Comparison of ENCODE assay signal across 13 cellular contexts in genomic region chr5:141957367-141957993, GRCh38. TPM values are rescaled to one million over a fixed set of nuclear protein-coding genes. Genes with fewer than 3 reads are reported as not detected.
DNase-seq lines count a peak whose midpoint lies in the region; ATAC-seq and TF ChIP-seq lines count a peak whose summit lies in the region.
"Had no signal": no experiment of that assay in that cellular context is flagged by ENCODE, and none has a peak within 500 bp of the region (broad histone marks: within the 10 kb centered on the region; RNA-seq: fewer than 3 reads in every experiment).

No MANE protein-coding gene starts in this region.

- no peaks in the 10 kb centered on the region for H3K27me3 ChIP-seq in heart left ventricle
- H3K27me3 ChIP-seq: sigmoid colon had no signal

- TF ChIP-seq CTCF in heart left ventricle (IDR thresholded peaks at IDR 0.05), result no peak
- TF ChIP-seq CTCF in coronary artery (IDR thresholded peaks at IDR 0.05), result no peak

- H3K4me1 Mint-ChIP-seq in stimulated activated naive CD8-positive, alpha-beta T cell treated with anti-CD3 and anti-CD28 coated beads, Interleukin-15, amount 100 ng/mL, for 72 hours, result peaks cover 49% of the 10 kb centered on the region

- H3K27ac Mint-ChIP-seq in stimulated activated naive CD8-positive, alpha-beta T cell treated with anti-CD3 and anti-CD28 coated beads, Interleukin-15, amount 100 ng/mL, for 72 hours, result peak overlapping the region; percentile 2 to 97
- H3K27ac Mint-ChIP-seq: CD8-positive, alpha-beta T cell; IgD-negative memory B cell had no signal

- H3K4me3 ChIP-seq in heart left ventricle, result peak overlapping the region; percentile 18 to 63 (median 50)
- H3K4me3 ChIP-seq in coronary artery, result peak overlapping the region; percentile 57
- H3K4me3 ChIP-seq: mucosa of descending colon, sigmoid colon had no signal

- no peak for TF ChIP-seq POLR2A in heart left ventricle (IDR thresholded peaks at IDR 0.05)

- WGBS in heart left ventricle, 4 donors, result 47 to 60% (median 56%) methylated on average over 8 to 16 of the region's 16 CpGs

- H3K4me1 ChIP-seq in heart left ventricle, result peaks cover 0 to 83% (median 34%) of the 10 kb centered on the region in 12 donors

- H3K27ac ChIP-seq in heart left ventricle (peak overlapping the region; percentile 57 to 90 (median 74)), coronary artery (peak overlapping the region in 1 of 2 donors; percentile 72)

- H3K4me3 Mint-ChIP-seq in stimulated activated naive CD8-positive, alpha-beta T cell treated with anti-CD3 and anti-CD28 coated beads, Interleukin-15, amount 100 ng/mL, for 72 hours, result peak overlapping the region; percentile 22 to 90
- H3K4me3 Mint-ChIP-seq: CD8-positive, alpha-beta T cell; IgD-negative memory B cell had no signal

- intact Hi-C loops in heart left ventricle (cut with DNase I) (loop anchor here in 9 of 10 donors (5.0 kb wide), 4 partner anchors 35 to 195 kb away; partner anchors contain the start of gene DELE1 (in 3 of the 9)), left cardiac atrium (cut with DNase I) (loop anchor here (5.0 to 10.0 kb wide), 2 partner anchors 73 to 80 kb away; partner anchors contain the start of gene PCDH1 (in 1 of the 2))

- no peaks in the 10 kb centered on the region for H3K9me3 Mint-ChIP-seq in stimulated activated naive CD8-positive, alpha-beta T cell treated with anti-CD3 and anti-CD28 coated beads, Interleukin-15, amount 100 ng/mL, for 72 hours
- H3K9me3 Mint-ChIP-seq: CD8-positive, alpha-beta T cell; IgD-negative memory B cell had no signal

- DNase-seq in heart left ventricle (peak in 1 of 5 donors; percentile 46), left cardiac atrium (no peak), NCI-H510A (lab: John Stamatoyannopoulos, UW) (peak; percentile 17), coronary artery (ENCODE audit: low spot score) (no peak), NCI-H187 (lab: John Stamatoyannopoulos, UW) (no peak)
- DNase-seq in stimulated activated naive CD8-positive, alpha-beta T cell treated with anti-CD3 and anti-CD28 coated beads, Interleukin-15, amount 100 ng/mL, for 72 hours, result peak in 1 of 2 donors; percentile 29
- DNase-seq: CD8-positive, alpha-beta T cell; mucosa of descending colon had no signal

- ATAC-seq in heart left ventricle (no peak), left cardiac atrium (no peak), GM21381 (IDR thresholded peaks at IDR 0.05; ENCODE audit: unreplicated experiment) (no peak), GM18861 (IDR thresholded peaks at IDR 0.05; ENCODE audit: unreplicated experiment) (no peak)
- ATAC-seq in stimulated activated naive CD8-positive, alpha-beta T cell treated with anti-CD3 and anti-CD28 coated beads, Interleukin-15, amount 100 ng/mL, for 72 hours, result no peak
- ATAC-seq: CD8-positive, alpha-beta T cell; HCT116; mucosa of descending colon had no signal

- no peaks in the 10 kb centered on the region for H3K9me3 ChIP-seq in heart left ventricle
- H3K9me3 ChIP-seq: mucosa of descending colon, sigmoid colon had no signal

- no peaks in the 10 kb centered on the region for H3K36me3 ChIP-seq in heart left ventricle

- no peaks in the 10 kb centered on the region for H3K27me3 Mint-ChIP-seq in stimulated activated naive CD8-positive, alpha-beta T cell treated with anti-CD3 and anti-CD28 coated beads, Interleukin-15, amount 100 ng/mL, for 72 hours
- H3K27me3 Mint-ChIP-seq: IgD-negative memory B cell had no signal

RNA-seq across cellular contexts. Expression of gene PCDH12, which starts 0.5 kb away (rescaled TPM):
- total RNA-seq in heart left ventricle, result 10 to 100 TPM in 6 of 9 donors, 1 to 10 TPM in 3; 5.0 to 23.9 (median 11.2) TPM
- polyA plus RNA-seq in heart left ventricle, result 1 to 10 TPM; 2.9 to 5.7 TPM
- 1 to 10 TPM; 5.4 to 10.0 TPM for total RNA-seq in left cardiac atrium
- total RNA-seq: CD8-positive, alpha-beta T cell had no signal

RNA-seq across cellular contexts. Expression of gene RNF14, which starts 11.4 kb away (rescaled TPM):
- 100 to 1,000 TPM in 5 of 9 donors, 10 to 100 TPM in 4; 88.5 to 131 (median 103) TPM for total RNA-seq in heart left ventricle
- polyA plus RNA-seq in heart left ventricle, result 100 to 1,000 TPM in 1 of 2 donors, 10 to 100 TPM in 1; 21.3 to 105 TPM
- total RNA-seq in left cardiac atrium, result 10 to 100 TPM; 71.8 to 87.4 TPM

RNA-seq across cellular contexts. Expression of gene DELE1, which starts 33.8 kb away (rescaled TPM):
- total RNA-seq in heart left ventricle, result 100 to 1,000 TPM in 4 of 9 donors, 10 to 100 TPM in 5; 63.1 to 174 (median 96.0) TPM
- 10 to 100 TPM; 56.8 to 59.1 TPM for polyA plus RNA-seq in heart left ventricle
- 10 to 100 TPM; 79.9 to 85.5 TPM for total RNA-seq in left cardiac atrium

RNA-seq across cellular contexts. Expression of gene GNPDA1, which starts 55.3 kb away (rescaled TPM):
- total RNA-seq in heart left ventricle, result 10 to 100 TPM; 14.1 to 43.0 (median 26.1) TPM
- polyA plus RNA-seq in heart left ventricle, result 10 to 100 TPM; 13.6 to 16.1 TPM
- 10 to 100 TPM; 17.3 to 25.7 TPM for total RNA-seq in left cardiac atrium
